ENCODE assay signal across 9 cellular contexts in genomic region chr11:125165664-125166346, GRCh38. TPM values are rescaled to one million over a fixed set of nuclear protein-coding genes. Genes with fewer than 3 reads are reported as not detected.
A peak's percentile ranks its signal among the peaks of the same experiment; 100 is the strongest.
DNase-seq lines count a peak whose midpoint lies in the region; ATAC-seq, FAIRE-seq and TF ChIP-seq lines count a peak whose summit lies in the region.
"Had no signal": no experiment of that assay in that cellular context is flagged by ENCODE, and none has a peak within 500 bp of the region (broad histone marks: within the 10 kb centered on the region; RNA-seq: fewer than 3 reads in every experiment).

No MANE protein-coding gene starts in this region.

- H3K27me3 ChIP-seq in H1 (replicated peaks in 1 of 4; ENCODE audit: control insufficient read depth in 3 of 4, extremely low read depth in 1 of 4, insufficient read depth in 3 of 4, low read length in 3 of 4), result peaks cover 14 to 47% (median 41%) of the 10 kb centered on the region in 4 experiments
- H3K27me3 ChIP-seq in naive thymus-derived CD4-positive, alpha-beta T cell (ENCODE audit: control insufficient read depth in 2 of 2, insufficient read depth in 2 of 2, low read length in 2 of 2), result peaks cover 7 to 24% of the 10 kb centered on the region in 2 donors

- FAIRE-seq in H1 (lab: Jason Lieb, UNC), result no peak

- H3K36me3 ChIP-seq in H1 (ENCODE audit: control insufficient read depth in 2 of 4, insufficient read depth in 4 of 4, low read length in 3 of 4), result no peaks in the 10 kb centered on the region
- H3K36me3 ChIP-seq in naive thymus-derived CD4-positive, alpha-beta T cell (ENCODE audit: control insufficient read depth in 2 of 3, insufficient read depth in 3 of 3, low read length in 3 of 3), result no peaks in the 10 kb centered on the region

- H3K4me1 ChIP-seq in H1 (replicated peaks in 1 of 4; ENCODE audit: control insufficient read depth in 3 of 4, insufficient read depth in 4 of 4, low read length in 3 of 4), result peaks cover 26 to 54% (median 38%) of the 10 kb centered on the region in 4 experiments
- H3K4me1 ChIP-seq in naive thymus-derived CD4-positive, alpha-beta T cell (ENCODE audit: control insufficient read depth in 2 of 2, insufficient read depth in 2 of 2, low read length in 2 of 2), result peaks cover 12 to 17% of the 10 kb centered on the region in 2 donors

- TF ChIP-seq RAD21 in H1 (IDR thresholded peaks at IDR 0.05 in 1 of 2, conservative IDR thresholded peaks at IDR 0.05 in 1 of 2; ENCODE audit: low read depth in 2 of 2, low read length in 2 of 2), result no peak

- H3K56ac ChIP-seq in H1 (replicated peaks; ENCODE audit: insufficient read length, low read depth, low read length), result no peak overlapping the region

- no peaks in the 10 kb centered on the region for H4K20me1 ChIP-seq in H1 (replicated peaks in 1 of 2; ENCODE audit: control insufficient read depth in 1 of 2, insufficient read depth in 2 of 2, low read length in 2 of 2)

- H3K79me1 ChIP-seq in H1 (ENCODE audit: low read depth, low read length), result no peaks in the 10 kb centered on the region

- peak overlapping the region in 3 of 4 experiments; percentile 38 to 62 (median 42); a peak in 4 of 7 replicates for H3K9ac ChIP-seq in H1 (replicated peaks in 1 of 4; ENCODE audit: extremely low read depth in 1 of 4, low read depth in 3 of 4, low read length in 3 of 4)

- ATAC-seq in naive thymus-derived CD4-positive, alpha-beta T cell, result no peak
- ATAC-seq in HG02763 (IDR thresholded peaks at IDR 0.05; ENCODE audit: unreplicated experiment) (no peak), HG03521 (IDR thresholded peaks at IDR 0.05; ENCODE audit: unreplicated experiment) (no peak)

- H3K4me1 Mint-ChIP-seq in naive thymus-derived CD4-positive, alpha-beta T cell, result peaks cover 15 to 23% (median 18%) of the 10 kb centered on the region in 7 donors

- H2BK120ac ChIP-seq in H1 (replicated peaks; ENCODE audit: low read depth, low read length), result no peak overlapping the region

- 0 out of 2 replicates have a peak overlapping the region, but pooled peaks have one; percentile 37 for H4K8ac ChIP-seq in H1 (ENCODE audit: extremely low read depth, insufficient read depth, low read length)

- in situ Hi-C loops in GM13977 (cut with MboI; ENCODE audit: low pct_unique_long_range_greater_than_20kb, low sequenced_read_pairs, unreplicated experiment), result loop anchor here (10.0 kb wide), 1 partner anchor 179 kb away; no protein-coding TSS in a partner anchor

- H3K4ac ChIP-seq in H1 (replicated peaks; ENCODE audit: insufficient read length, low read depth, low read length), result no peak overlapping the region

- H3K36me3 Mint-ChIP-seq in naive thymus-derived CD4-positive, alpha-beta T cell, result peaks cover 0 to 6% (median 0%) of the 10 kb centered on the region in 5 donors

- H2AFZ ChIP-seq in H1 (ENCODE audit: low read length), result peak overlapping the region; percentile 6; the same call in 1 of the 2 replicates

- TF ChIP-seq CTCF in GM13977 (IDR thresholded peaks at IDR 0.05; ENCODE audit: extremely low read depth, insufficient read depth, missing control alignments) (no peak), H1 (IDR thresholded peaks at IDR 0.05; ENCODE audit: control extremely low read depth in 1 of 3, insufficient read depth in 1 of 3, low read depth in 1 of 3, low read length in 3 of 3) (no peak)

- H2BK20ac ChIP-seq in H1 (ENCODE audit: low read length), result no peak overlapping the region

- CTCF ChIA-PET in H1 (lab: Charles Lee; ENCODE audit: partially characterized antibody), result interaction anchor here (0.5 to 13.4 kb wide), 15 partner anchors 9 to 239 kb away, joined by 3 to 123 read pairs (median 4); no protein-coding TSS in a partner anchor
- CTCF ChIA-PET in naive thymus-derived CD4-positive, alpha-beta T cell (lab: Charles Lee), result interaction anchor here (1.5 kb wide), 1 partner anchor 60 kb away, joined by 3 read pairs; no protein-coding TSS in a partner anchor

- peak overlapping the region; percentile 60; the same call in 1 of the 2 replicates for H2BK12ac ChIP-seq in H1 (ENCODE audit: low read depth, low read length)

- no peak overlapping the region; the same call in 1 of the 2 replicates for H2BK5ac ChIP-seq in H1 (ENCODE audit: low read depth, low read length)

- H3K9me3 Mint-ChIP-seq in naive thymus-derived CD4-positive, alpha-beta T cell, result no peaks in the 10 kb centered on the region

- WGBS in H1 (ENCODE audit: extremely low coverage in 1 of 2, insufficient coverage in 1 of 2, insufficient read length in 1 of 2, insufficient replicate concordance in 2 of 2, low coverage in 1 of 2, low lambda C conversion rate in 2 of 2, missing lambda C conversion rate in 1 of 2), 2 experiments, result 2% methylated on average over 44 of the region's 46 CpGs; no CpG with 5 or more reads in 1 of the 2 experiments

- H3K23ac ChIP-seq in H1 (ENCODE audit: insufficient read length), result no peak overlapping the region

- no peak overlapping the region for H3K14ac ChIP-seq in H1 (ENCODE audit: insufficient read length)

- no peak for TF ChIP-seq EP300 in H1 (IDR thresholded peaks at IDR 0.05; ENCODE audit: borderline replicate concordance in 1 of 2, low read depth in 2 of 2, low read length in 2 of 2)

- no peaks in the 10 kb centered on the region for H3K9me3 ChIP-seq in H1 (ENCODE audit: insufficient read depth in 2 of 2, low read depth in 1 of 2, low read length in 1 of 2)
- H3K9me3 ChIP-seq in naive thymus-derived CD4-positive, alpha-beta T cell (ENCODE audit: control insufficient read depth in 2 of 3, low read length in 3 of 3), result no peaks in the 10 kb centered on the region

- H4K91ac ChIP-seq in H1 (replicated peaks; ENCODE audit: insufficient read length, low read length), result peak overlapping the region; percentile 25

- no peak overlapping the region for H2AK5ac ChIP-seq in H1 (ENCODE audit: low read depth, low read length)

- H3K27ac ChIP-seq in H1 (ENCODE audit: low read depth, low read length), result no peak overlapping the region
- no peak overlapping the region for H3K27ac ChIP-seq in naive thymus-derived CD4-positive, alpha-beta T cell (ENCODE audit: low read depth, low read length)

- POLR2A ChIA-PET in H1 (lab: Charles Lee; ENCODE audit: partially characterized antibody), result interaction anchor here (0.8 to 3.1 kb wide), 9 partner anchors 7 to 351 kb away, joined by 3 to 15 read pairs (median 3); no protein-coding TSS in a partner anchor
- POLR2A ChIA-PET in naive thymus-derived CD4-positive, alpha-beta T cell (lab: Charles Lee), result no interaction called here

- H2BK15ac ChIP-seq in H1 (ENCODE audit: low read length), result no peak overlapping the region; the same call in 1 of the 2 replicates

- intact Hi-C loops in naive thymus-derived CD4-positive, alpha-beta T cell (cut with micrococcal nuclease), result loop anchor here in 1 of 2 donors (2.0 kb wide), 1 partner anchor 189 kb away; no protein-coding TSS in a partner anchor

- H4K5ac ChIP-seq in H1 (ENCODE audit: insufficient read length, low read depth, low read length), result no peak overlapping the region

- peak overlapping the region in 5 of 9 donors; percentile 25 to 70 (median 59) for H3K27ac Mint-ChIP-seq in naive thymus-derived CD4-positive, alpha-beta T cell

- peak overlapping the region; percentile 76 to 96 (median 92) for H3K4me3 Mint-ChIP-seq in naive thymus-derived CD4-positive, alpha-beta T cell

- H3K27me3 Mint-ChIP-seq in naive thymus-derived CD4-positive, alpha-beta T cell, result peaks cover 55 to 87% (median 62%) of the 10 kb centered on the region in 5 donors

- DNase-seq in GM13977 (ENCODE audit: low spot score), result peak; percentile 64
- peak; percentile 43 to 60 for DNase-seq in NOMO-1 (lab: John Stamatoyannopoulos, UW; ENCODE audit: unreplicated experiment in 2 of 2)
- no peak for DNase-seq in H1 (ENCODE audit: low read depth in 1 of 2, low spot score in 2 of 2)
- DNase-seq in naive thymus-derived CD4-positive, alpha-beta T cell, result peak in 1 of 9 donors; percentile 11
- DNase-seq in NCI-H510A treated with DMSO at 0.1 percent for 48 hours (lab: John Stamatoyannopoulos, UW), result no peak
- no peak for DNase-seq in mucosa of gallbladder (ENCODE audit: low spot score)

- no peaks in the 10 kb centered on the region for H3K79me2 ChIP-seq in H1 (ENCODE audit: control insufficient read depth in 1 of 2, insufficient read depth in 2 of 2, low read length in 2 of 2)

- H3K18ac ChIP-seq in H1 (ENCODE audit: extremely low read depth, low read length), result peak overlapping the region; percentile 64

- peak overlapping the region; percentile 97 to 98 for H3K4me2 ChIP-seq in H1 (ENCODE audit: insufficient read depth in 1 of 2, low read depth in 2 of 2, low read length in 2 of 2)

- no peak for TF ChIP-seq POLR2A in H1 (IDR thresholded peaks at IDR 0.05; ENCODE audit: control extremely low read depth in 1 of 2, low read depth in 2 of 2, low read length in 2 of 2)

- H3K23me2 ChIP-seq in H1 (ENCODE audit: low read depth, low read length), result peaks cover 25% of the 10 kb centered on the region

- peak overlapping the region; percentile 52 to 74 (median 60) for H3K4me3 ChIP-seq in H1 (ENCODE audit: extremely low read depth in 1 of 4, insufficient read depth in 2 of 4, low read depth in 3 of 4, low read length in 4 of 4)
- H3K4me3 ChIP-seq in naive thymus-derived CD4-positive, alpha-beta T cell (ENCODE audit: low read length), result peak overlapping the region; percentile 63

TF ChIP-seq in H1, 55 proteins besides CTCF, POLR2A, EP300 and RAD21 (continues in another document):
- TF ChIP-seq CREB1 (IDR thresholded peaks at IDR 0.05), result no peak

RNA-seq across cellular contexts. Expression of gene PKNOX2, which starts 1.3 kb away (rescaled TPM):
- 1.9 and 2.0 TPM in 2 replicates for total RNA-seq in H1 (2021; fragmentation: NEBNext Ultra II Directional; extraction: Animal tissue kit (Norgen Biotek cat#: 25700))
- polyA plus RNA-seq in H1 (2011; rRNA removed), result 2.0 and 2.5 TPM in 2 replicates
- 1.3 TPM for polyA plus RNA-seq in H1 (2011; cell fraction: cytosol; rRNA removed)
- 2.1 TPM for polyA plus RNA-seq in H1 (2011; cell fraction: nucleus; rRNA removed)
- polyA plus RNA-seq in H1 (2012, experiment 1 of 2), result 2.4 to 3.4 TPM (median 2.8 TPM) in 4 replicates
- polyA plus RNA-seq in H1 (2012, experiment 2 of 2), result 1.4 TPM
- 0.26 TPM for polyA plus RNA-seq in H1 (2013, experiment 1 of 2)
- polyA plus RNA-seq in H1 (2013, experiment 2 of 2), result 0.24 TPM
- 1.8 and 1.9 TPM in 2 replicates for polyA minus RNA-seq in H1 (2011; rRNA and poly(A)+ RNA removed)
- 1.4 TPM for polyA minus RNA-seq in H1 (2011; cell fraction: cytosol; rRNA and poly(A)+ RNA removed)
- polyA minus RNA-seq in H1 (2011; cell fraction: nucleus; rRNA and poly(A)+ RNA removed), result 5.6 TPM
- not detected for total RNA-seq in naive thymus-derived CD4-positive, alpha-beta T cell
- not detected for polyA plus RNA-seq in naive thymus-derived CD4-positive, alpha-beta T cell
- total RNA-seq in mucosa of gallbladder, result 5.1 TPM
- total RNA-seq: T-helper 1 cell treated with Interleukin-12 subunit alpha and Interleukin-12 subunit beta and Interleukin-4 antibody, amounts not matched to agents 30 ng/mL and 1 ng/mL, for 36 hours had no signal

RNA-seq across cellular contexts. Expression of gene TMEM218, which starts 54.4 kb away (rescaled TPM):
- total RNA-seq in H1 (2021; fragmentation: NEBNext Ultra II Directional; extraction: Animal tissue kit (Norgen Biotek cat#: 25700)), result 17.0 and 17.3 TPM in 2 replicates
- 30.5 and 33.5 TPM in 2 replicates for polyA plus RNA-seq in H1 (2011; rRNA removed)
- 29.4 TPM for polyA plus RNA-seq in H1 (2011; cell fraction: cytosol; rRNA removed)
- polyA plus RNA-seq in H1 (2011; cell fraction: nucleus; rRNA removed), result 15.6 TPM
- polyA plus RNA-seq in H1 (2012, experiment 1 of 2), result 16.9 to 20.3 TPM (median 18.0 TPM) in 4 replicates
- polyA plus RNA-seq in H1 (2012, experiment 2 of 2), result 13.3 TPM
- 13.5 TPM for polyA plus RNA-seq in H1 (2013, experiment 1 of 2)
- polyA plus RNA-seq in H1 (2013, experiment 2 of 2), result 15.3 TPM
- polyA minus RNA-seq in H1 (2011; rRNA and poly(A)+ RNA removed), result 11.7 and 14.4 TPM in 2 replicates
- polyA minus RNA-seq in H1 (2011; cell fraction: cytosol; rRNA and poly(A)+ RNA removed), result 8.3 TPM
- 13.3 TPM for polyA minus RNA-seq in H1 (2011; cell fraction: nucleus; rRNA and poly(A)+ RNA removed)
- total RNA-seq in naive thymus-derived CD4-positive, alpha-beta T cell, result 10 to 100 TPM; 10.2 to 18.5 (median 13.9) TPM
- polyA plus RNA-seq in naive thymus-derived CD4-positive, alpha-beta T cell, result 10 to 100 TPM; 34.5 to 36.1 TPM
- total RNA-seq in mucosa of gallbladder, result 18.7 TPM

Comparison
In these comparisons a context has a peak if more than half of its experiments do, and no peak if none do; other contexts are left out.
1. DNase-seq: peak in GM13977 (single experiment) and NOMO-1 (2 of 2); none in H1 (0 of 2), NCI-H510A treated with DMSO at 0.1 percent for 48 hours (single experiment) and mucosa of gallbladder (single experiment).